1 cellular context compared by ENCODE assay signal in the genomic region with DNA sequence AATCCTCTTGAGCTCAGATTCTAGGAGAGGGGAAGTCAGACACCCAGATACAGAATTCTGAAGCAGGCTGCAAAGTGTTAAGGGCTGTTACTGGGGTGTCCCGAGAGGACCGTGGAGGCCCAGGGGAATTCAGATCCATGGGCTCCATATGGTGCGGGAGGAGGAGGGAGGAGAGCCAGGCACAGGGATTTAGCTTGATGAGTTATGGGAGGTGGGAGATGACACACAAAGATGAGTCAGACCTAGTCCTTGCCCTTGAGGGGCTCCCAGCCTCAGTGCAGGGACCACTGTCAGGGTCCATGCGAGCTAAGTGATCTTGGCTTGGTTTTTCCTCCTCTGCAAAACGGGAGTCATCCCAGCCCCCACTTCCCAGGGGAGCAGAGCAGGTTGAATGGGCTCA.
TF ChIP-seq lines count a peak whose summit lies in the region.

No MANE protein-coding gene starts in this region.

TF ChIP-seq in K562, 482 proteins besides CTCF, POLR2A, EP300 and RAD21:
- TF ChIP-seq MEIS2 (IDR thresholded peaks at IDR 0.05; ENCODE audit: partially characterized antibody), result peak; percentile 44
- no peak for TF ChIP-seq SP2 (IDR thresholded peaks at IDR 0.05; ENCODE audit: extremely low read depth, low read depth, low read length, poor library complexity, severe bottlenecking)
- TF ChIP-seq KDM1A (IDR thresholded peaks at IDR 0.05), result peak in 1 of 2 experiments; percentile 9; a peak in 1 of 4 replicates
- TF ChIP-seq, protein P1, sequence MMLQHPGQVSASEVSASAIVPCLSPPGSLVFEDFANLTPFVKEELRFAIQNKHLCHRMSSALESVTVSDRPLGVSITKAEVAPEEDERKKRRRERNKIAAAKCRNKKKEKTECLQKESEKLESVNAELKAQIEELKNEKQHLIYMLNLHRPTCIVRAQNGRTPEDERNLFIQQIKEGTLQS (IDR thresholded peaks at IDR 0.05), result 0 out of 2 replicates have a peak, but pooled peaks have one; percentile 17
- TF ChIP-seq, protein P1 (CRISPR knock-in tag; conservative IDR thresholded peaks at IDR 0.05), result no peak
- peak; percentile 71; the same call in 1 of the 2 replicates for TF ChIP-seq ZBTB7A (IDR thresholded peaks at IDR 0.05; ENCODE audit: borderline replicate concordance, control insufficient read depth, low read depth, low read length)
